Comparison of ENCODE assay signal across 8 cellular contexts in genomic region chr11:9314291-9315077, GRCh38. TPM values are rescaled to one million over a fixed set of nuclear protein-coding genes. Genes with fewer than 3 reads are reported as not detected.
DNase-seq lines count a peak whose midpoint lies in the region; ATAC-seq and TF ChIP-seq lines count a peak whose summit lies in the region.

TSS of gene TMEM41B (minus strand) at chr11:9314593. CDS start at chr11:9314441, 152 bp downstream.

- H3K79me2 ChIP-seq in OCI-LY3 (ENCODE audit: low read length), result peaks cover 44% of the 10 kb centered on the region

- peak within 1 kb of the TSS; percentile 93 for H3K4me3 ChIP-seq in OCI-LY3 (ENCODE audit: low read length)
- peak within 1 kb of the TSS; percentile 88 for H3K4me3 ChIP-seq in mononuclear cell (ENCODE audit: low read length)

- H2AFZ ChIP-seq in OCI-LY3 (ENCODE audit: low read depth, low read length), result peak within 1 kb of the TSS; percentile 51; the same call in 1 of the 2 replicates

- no peaks in the 10 kb centered on the region for H3K36me3 ChIP-seq in OCI-LY3 (replicated peaks; ENCODE audit: low read depth, low read length)

- peak within 1 kb of the TSS; percentile 85 for H3K27ac ChIP-seq in OCI-LY3 (ENCODE audit: low read length)

- peak within 1 kb of the TSS; percentile 96 for H3K9ac ChIP-seq in OCI-LY3 (ENCODE audit: low read length)

- ATAC-seq in GM21515 (IDR thresholded peaks at IDR 0.05; ENCODE audit: unreplicated experiment), result peak; percentile 96

- no peaks in the 10 kb centered on the region for H3K27me3 ChIP-seq in OCI-LY3 (ENCODE audit: low read depth, low read length)
- H3K27me3 ChIP-seq in mononuclear cell (ENCODE audit: insufficient read depth, low read length), result no peaks in the 10 kb centered on the region

- H3K9me3 ChIP-seq in OCI-LY3 (ENCODE audit: insufficient read depth, low read length) (no peaks in the 10 kb centered on the region), mononuclear cell (ENCODE audit: low read depth, low read length) (no peaks in the 10 kb centered on the region)

- DNase-seq in D341Med (ENCODE audit: low spot score), result peak; percentile 99
- peak; percentile 96 for DNase-seq in HuH-7 (ENCODE audit: low spot score)
- peak; percentile 99 for DNase-seq in activated T-cell treated with anti-CD3 and anti-CD28 coated beads for 1 hour (ENCODE audit: low read depth)
- DNase-seq in epidermal melanocyte (ENCODE audit: insufficient read length, low spot score), result peak; percentile 97
- peak; percentile 99 to 100 for DNase-seq in stimulated activated CD8-positive, alpha-beta memory T cell treated with anti-CD3 and anti-CD28 coated beads, Interleukin-4, amount 100 ng/mL, for 1 hour (ENCODE audit: low read depth in 2 of 2, low spot score in 1 of 2)

- TF ChIP-seq CTCF in OCI-LY3 (IDR thresholded peaks at IDR 0.05; ENCODE audit: low read depth, low read length), result peak; percentile 16; the same call in 1 of the 2 replicates

- H3K4me1 ChIP-seq in OCI-LY3 (ENCODE audit: low read length) (peaks cover 11% of the 10 kb centered on the region), mononuclear cell (ENCODE audit: insufficient read depth, low read length) (peaks cover 35% of the 10 kb centered on the region)

- H4K20me1 ChIP-seq in OCI-LY3 (ENCODE audit: insufficient read depth, low read length), result peaks cover 9% of the 10 kb centered on the region

- peak within 1 kb of the TSS; percentile 90 for H3K4me2 ChIP-seq in OCI-LY3 (ENCODE audit: low read length)

RNA-seq across cellular contexts. Expression of gene TMEM41B, which starts in this region (rescaled TPM):
- total RNA-seq in mononuclear cell, result 34.2 TPM

Comparison
In these comparisons a context has a peak if more than half of its experiments do, and no peak if none do; other contexts are left out.
1. Peak in every context shown above with its lines: DNase-seq, ATAC-seq, H3K4me3 ChIP-seq and H3K27ac ChIP-seq.